ENCODE assay signal across 8 cellular contexts in genomic region chr9:136886610-136887597, GRCh38. TPM values are rescaled to one million over a fixed set of nuclear protein-coding genes. Genes with fewer than 3 reads are reported as not detected.
DNase-seq lines count a peak whose midpoint lies in the region; ATAC-seq, FAIRE-seq and TF ChIP-seq lines count a peak whose summit lies in the region.

No MANE protein-coding gene starts in this region.

- peak; percentile 29 for DNase-seq in A673 (ENCODE audit: low spot score)
- DNase-seq in PC-9, result peak in 1 of 2 experiments; percentile 46
- no peak for DNase-seq in astrocyte (ENCODE audit: low read depth)
- DNase-seq in small intestine, result peak; percentile 27
- DNase-seq in urothelium cell line (ENCODE audit: low spot score), result no peak

- H4K20me1 ChIP-seq in PC-9 (ENCODE audit: insufficient read depth) (peaks cover 2% of the 10 kb centered on the region; the same call in 1 of the 2 replicates), astrocyte (ENCODE audit: insufficient read depth, low read length) (peaks cover 26% of the 10 kb centered on the region)

- 1% methylated on average over 35 to 76 of the region's 76 CpGs for WGBS in small intestine, 3 donors

- H2AFZ ChIP-seq in PC-9 (peak overlapping the region; percentile 81), astrocyte (ENCODE audit: low read depth, low read length) (peak overlapping the region; percentile 84)

- H3K9me3 Mint-ChIP-seq in astrocyte (ENCODE audit: unreplicated experiment), result no peaks in the 10 kb centered on the region

- FAIRE-seq in astrocyte (lab: Jason Lieb, UNC) (no peak), small intestine (lab: Jason Lieb, UNC) (no peak), urothelium cell line (lab: Jason Lieb, UNC) (no peak)

- peak overlapping the region; percentile 85 for H3K9ac ChIP-seq in astrocyte (ENCODE audit: low read length)

- H3F3A ChIP-seq in PC-9 (ENCODE audit: insufficient read depth, low read depth), result peaks cover 27% of the 10 kb centered on the region

- intact Hi-C loops in A673 (cut with micrococcal nuclease; ENCODE audit: unreplicated experiment), result no loop called here
- intact Hi-C loops in PC-9 (cut with micrococcal nuclease; ENCODE audit: unreplicated experiment), result no loop called here

- H3K27ac ChIP-seq in A673 (ENCODE audit: low read depth, low read length, poor library complexity, severe bottlenecking) (peak overlapping the region; percentile 91), PC-9 (peak overlapping the region; percentile 29; the same call in 1 of the 2 replicates), astrocyte (ENCODE audit: low read depth, low read length) (peak overlapping the region; percentile 54), small intestine (ENCODE audit: low read depth in 1 of 2, low read length in 1 of 2) (peak overlapping the region; percentile 24 to 56)

- peak overlapping the region; percentile 89 for H3K4me3 ChIP-seq in A673 (ENCODE audit: low read depth, low read length, poor library complexity, severe bottlenecking)
- H3K4me3 ChIP-seq in GM12875 (ENCODE audit: low read depth, low read length), result peak overlapping the region; percentile 95
- H3K4me3 ChIP-seq in PC-9, result peak overlapping the region; percentile 96
- H3K4me3 ChIP-seq in astrocyte (ENCODE audit: insufficient read depth, low read depth, low read length), result peak overlapping the region; percentile 68
- H3K4me3 ChIP-seq in iPS-18c (ENCODE audit: insufficient read depth, low read depth, low read length), result peak overlapping the region; percentile 77
- H3K4me3 ChIP-seq in small intestine (ENCODE audit: low read depth in 1 of 2, low read length in 2 of 2), result peak overlapping the region; percentile 92 to 96

- no TSS peak for BruUV-seq in A673 (replicated peaks; lab: Mats Ljungman, UMichigan)
- BruUV-seq in PC-9 (replicated peaks; lab: Mats Ljungman, UMichigan), result no TSS peak

- peaks cover 59% of the 10 kb centered on the region for H3K79me2 ChIP-seq in PC-9 (ENCODE audit: low read depth)
- H3K79me2 ChIP-seq in astrocyte (ENCODE audit: insufficient read depth, low read length), result peaks cover 48% of the 10 kb centered on the region

- POLR2A ChIA-PET in A673 (lab: Charles Lee; ENCODE audit: low non-redundant PET) (interaction anchor here (0.7 kb wide), 1 partner anchor 109 kb away, joined by 7 read pairs; no protein-coding TSS in a partner anchor), PC-9 (lab: Charles Lee; ENCODE audit: unreplicated experiment) (interaction anchor here (0.6 to 0.8 kb wide), 4 partner anchors 14 to 36 kb away, joined by 5 to 19 read pairs (median 12); partner anchors contain the start of gene EDF1)

- H3K27me3 ChIP-seq in A673 (replicated peaks; ENCODE audit: insufficient read depth, low read depth, low read length, poor library complexity), result no peaks in the 10 kb centered on the region
- no peaks in the 10 kb centered on the region for H3K27me3 ChIP-seq in PC-9 (ENCODE audit: insufficient read depth, low read depth)
- no peaks in the 10 kb centered on the region for H3K27me3 ChIP-seq in astrocyte (ENCODE audit: insufficient read depth, low read length)
- no peaks in the 10 kb centered on the region for H3K27me3 ChIP-seq in small intestine (ENCODE audit: control insufficient read depth in 2 of 2, insufficient read depth in 2 of 2, low read length in 2 of 2)

- peak overlapping the region; percentile 91 for H3K4me3 Mint-ChIP-seq in astrocyte (ENCODE audit: unreplicated experiment)

- H3K4me1 ChIP-seq in A673 (ENCODE audit: insufficient read depth, low read length, poor library complexity, severe bottlenecking), result no peaks in the 10 kb centered on the region
- peaks cover 30% of the 10 kb centered on the region for H3K4me1 ChIP-seq in PC-9 (replicated peaks; ENCODE audit: insufficient read depth)
- peaks cover 9% of the 10 kb centered on the region for H3K4me1 ChIP-seq in astrocyte (ENCODE audit: insufficient read depth, low read length)
- no peaks in the 10 kb centered on the region for H3K4me1 ChIP-seq in small intestine (ENCODE audit: control insufficient read depth in 2 of 2, insufficient read depth in 1 of 2, low read depth in 1 of 2, low read length in 1 of 2)

- ATAC-seq in HG02642 (IDR thresholded peaks at IDR 0.05; ENCODE audit: poor library complexity, unreplicated experiment), result peak; percentile 17

- H3K27ac Mint-ChIP-seq in astrocyte (ENCODE audit: unreplicated experiment), result peak overlapping the region; percentile 75

- H3K36me3 Mint-ChIP-seq in astrocyte (ENCODE audit: low read depth, unreplicated experiment), result no peaks in the 10 kb centered on the region

- no peaks in the 10 kb centered on the region for H3K9me2 ChIP-seq in PC-9 (ENCODE audit: insufficient read depth)

- H3K36me3 ChIP-seq in A673 (ENCODE audit: insufficient read depth, low read length, poor library complexity, severe bottlenecking), result no peaks in the 10 kb centered on the region
- H3K36me3 ChIP-seq in PC-9 (ENCODE audit: low read depth), result no peaks in the 10 kb centered on the region
- H3K36me3 ChIP-seq in astrocyte (ENCODE audit: insufficient read depth, low read length), result no peaks in the 10 kb centered on the region
- no peaks in the 10 kb centered on the region for H3K36me3 ChIP-seq in small intestine (ENCODE audit: control insufficient read depth in 2 of 2, insufficient read depth in 2 of 2, low read length in 2 of 2)

- peaks cover 6% of the 10 kb centered on the region for H3K4me1 Mint-ChIP-seq in astrocyte (ENCODE audit: low read depth, unreplicated experiment)

- H3K9me3 ChIP-seq in A673 (ENCODE audit: low read depth, low read length, poor library complexity, severe bottlenecking), result no peaks in the 10 kb centered on the region
- H3K9me3 ChIP-seq in PC-9 (ENCODE audit: insufficient read depth, low read depth), result no peaks in the 10 kb centered on the region
- H3K9me3 ChIP-seq in astrocyte (ENCODE audit: insufficient read depth, low read depth, low read length), result no peaks in the 10 kb centered on the region
- peaks cover 3% of the 10 kb centered on the region for H3K9me3 ChIP-seq in iPS-18c (ENCODE audit: control insufficient read depth, insufficient read depth, low read length)
- no peaks in the 10 kb centered on the region for H3K9me3 ChIP-seq in small intestine (ENCODE audit: control insufficient read depth, low read depth)

- TF ChIP-seq CTCF in A673 (conservative IDR thresholded peaks at IDR 0.05; ENCODE audit: low read depth, low read length) (no peak), GM12875 (IDR thresholded peaks at IDR 0.05; ENCODE audit: borderline replicate concordance, insufficient read depth, low read depth, low read length) (no peak), PC-9 (conservative IDR thresholded peaks at IDR 0.05) (no peak), astrocyte (IDR thresholded peaks at IDR 0.05; ENCODE audit: insufficient read depth, low read depth, low read length) (no peak)

- CTCF ChIA-PET in A673 (lab: Charles Lee) (interaction anchor here (0.6 to 1.2 kb wide), 2 partner anchors 28 to 143 kb away, joined by 4 read pairs; no protein-coding TSS in a partner anchor), PC-9 (lab: Charles Lee) (interaction anchor here (0.8 kb wide), 1 partner anchor 181 kb away, joined by 3 read pairs; no protein-coding TSS in a partner anchor)

- H3K27me3 Mint-ChIP-seq in astrocyte (ENCODE audit: low read depth, unreplicated experiment), result no peaks in the 10 kb centered on the region

- peak overlapping the region; percentile 100 for H3K4me2 ChIP-seq in PC-9
- H3K4me2 ChIP-seq in astrocyte (ENCODE audit: low read length), result peak overlapping the region; percentile 93

RNA-seq across cellular contexts. Expression of gene TRAF2, which starts 0.6 kb away (rescaled TPM):
- total RNA-seq in A673 (2021) (29.2 and 33.2 TPM in 2 replicates), PC-9 (2021) (42.7 and 48.0 TPM in 2 replicates), astrocyte (12.5 and 14.4 TPM in 2 replicates)
- polyA plus RNA-seq in small intestine, result 10 to 100 TPM; 11.2 to 14.3 (median 13.2) TPM

RNA-seq across cellular contexts. Expression of gene EDF1, which starts 20.8 kb away (rescaled TPM):
- total RNA-seq in A673 (2021) (321 and 330 TPM in 2 replicates), PC-9 (2021) (275 and 338 TPM in 2 replicates), astrocyte (364 and 367 TPM in 2 replicates)
- 1,000 to 10,000 TPM in 2 of 3 donors, 100 to 1,000 TPM in 1; 556 to 1,582 (median 1,437) TPM for polyA plus RNA-seq in small intestine

RNA-seq across cellular contexts. Expression of gene MAMDC4, which starts 34.8 kb away (rescaled TPM):
- total RNA-seq in A673 (2021), result 7.9 and 10.1 TPM in 2 replicates
- total RNA-seq in PC-9 (2021), result 9.2 and 11.6 TPM in 2 replicates
- total RNA-seq in astrocyte, result 8.5 and 9.3 TPM in 2 replicates
- polyA plus RNA-seq in small intestine, result 1 to 10 TPM; 4.6 to 8.9 (median 8.9) TPM

RNA-seq across cellular contexts. Expression of gene PHPT1, which starts 37.7 kb away (rescaled TPM):
- total RNA-seq in A673 (2021), result 94.7 and 109 TPM in 2 replicates
- 112 and 114 TPM in 2 replicates for total RNA-seq in PC-9 (2021)
- 192 and 215 TPM in 2 replicates for total RNA-seq in astrocyte
- polyA plus RNA-seq in small intestine, result 100 to 1,000 TPM; 111 to 185 (median 152) TPM

RNA-seq across cellular contexts. Expression of gene AJM1, which starts 44.6 kb away (rescaled TPM):
- total RNA-seq in A673 (2021), result 1.8 and 2.0 TPM in 2 replicates
- 5.3 and 5.9 TPM in 2 replicates for total RNA-seq in PC-9 (2021)
- 3.3 and 4.2 TPM in 2 replicates for total RNA-seq in astrocyte
- 1 to 10 TPM; 1.1 to 3.3 (median 2.0) TPM for polyA plus RNA-seq in small intestine

Comparison
In these comparisons a context has a peak if more than half of its experiments do, and no peak if none do; other contexts are left out.
1. DNase-seq: peak in A673 (single experiment) and small intestine (single experiment); none in astrocyte (single experiment) and urothelium cell line (single experiment).
2. H3K27ac ChIP-seq: peak in every context shown above with its lines; median percentile 91 in A673; 54 in astrocyte; 40 in small intestine; 29 in PC-9.
3. Peak in every context shown above with its lines, with median percentiles within 50 percentile points of each other: H3K4me3 ChIP-seq.